13 cellular contexts compared by ENCODE assay signal in the genomic region with DNA sequence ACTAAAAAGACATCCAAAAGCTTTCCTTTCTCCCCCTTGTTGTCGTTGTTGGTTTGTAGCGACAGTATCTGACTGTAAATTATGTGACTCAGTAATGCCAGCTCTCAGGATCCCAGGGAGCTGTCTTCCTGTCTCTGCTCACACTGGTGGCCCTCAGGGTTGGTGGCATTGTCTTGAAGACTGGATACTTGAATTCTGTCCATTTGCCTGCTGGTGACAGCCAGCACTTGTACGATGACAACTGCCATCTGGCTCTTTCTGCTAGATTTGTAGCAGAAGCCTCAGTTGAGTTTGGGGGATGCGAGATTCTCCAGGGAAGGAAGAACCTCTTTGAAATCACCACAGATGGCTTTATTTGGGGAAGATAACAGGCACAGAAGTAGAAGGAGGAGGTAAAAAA.
"Had no signal": no experiment of that assay in that cellular context is flagged by ENCODE, and none has a peak within 500 bp of the region (broad histone marks: within the 10 kb centered on the region; RNA-seq: fewer than 3 reads in every experiment).

No MANE protein-coding gene starts in this region.

- H3K4me1 Mint-ChIP-seq: activated CD4-positive, alpha-beta T cell treated with anti-CD3 and anti-CD28 coated beads, Interleukin-2, amount 10 ng/mL, durations not matched to agents 24 days and 14 days; immature natural killer cell; stimulated activated naive CD8-positive, alpha-beta T cell treated with anti-CD3 and anti-CD28 coated beads, Interleukin-15, amount 100 ng/mL, for 72 hours had no signal

- H3K27ac ChIP-seq: esophagus muscularis mucosa, right lobe of liver, SK-N-MC, thoracic aorta had no signal

- H3K27me3 ChIP-seq: right lobe of liver had no signal

- ATAC-seq: left cardiac atrium; right lobe of liver; stimulated activated naive CD8-positive, alpha-beta T cell treated with anti-CD3 and anti-CD28 coated beads, Interleukin-15, amount 100 ng/mL, for 72 hours had no signal

- H3K36me3 ChIP-seq: esophagus muscularis mucosa, right lobe of liver, thoracic aorta had no signal

- DNase-seq: activated CD4-positive, alpha-beta T cell treated with anti-CD3 and anti-CD28 coated beads, Interleukin-2, amount 10 ng/mL, durations not matched to agents 24 days and 14 days; activated naive CD4-positive, alpha-beta T cell treated with anti-CD3 and anti-CD28 coated beads for 36 hours; central memory CD4-positive, alpha-beta T cell; dermis blood vessel endothelial cell; immature natural killer cell; left cardiac atrium; right lobe of liver; stimulated activated CD4-positive, alpha-beta T cell treated with anti-CD3 and anti-CD28 coated beads, Interleukin-4, amount 100 ng/mL, for 24 hours; stimulated activated naive CD8-positive, alpha-beta T cell treated with anti-CD3 and anti-CD28 coated beads, Interleukin-15, amount 100 ng/mL, for 72 hours; T-helper 1 cell had no signal

- H3K27me3 Mint-ChIP-seq: activated CD4-positive, alpha-beta T cell treated with anti-CD3 and anti-CD28 coated beads, Interleukin-2, amount 10 ng/mL, durations not matched to agents 24 days and 14 days; stimulated activated naive CD8-positive, alpha-beta T cell treated with anti-CD3 and anti-CD28 coated beads, Interleukin-15, amount 100 ng/mL, for 72 hours had no signal

- H3K27ac Mint-ChIP-seq: activated CD4-positive, alpha-beta T cell treated with anti-CD3 and anti-CD28 coated beads, Interleukin-2, amount 10 ng/mL, durations not matched to agents 24 days and 14 days; activated naive CD4-positive, alpha-beta T cell treated with anti-CD3 and anti-CD28 coated beads for 36 hours; immature natural killer cell; stimulated activated naive CD8-positive, alpha-beta T cell treated with anti-CD3 and anti-CD28 coated beads, Interleukin-15, amount 100 ng/mL, for 72 hours had no signal

- H3K4me3 ChIP-seq: esophagus muscularis mucosa, right lobe of liver, SK-N-MC, thoracic aorta had no signal

- H3K4me1 ChIP-seq: esophagus muscularis mucosa had no signal

- H3K9me3 ChIP-seq: esophagus muscularis mucosa, right lobe of liver, thoracic aorta had no signal

- H3K36me3 Mint-ChIP-seq: immature natural killer cell had no signal

- H3K9me3 Mint-ChIP-seq: activated CD4-positive, alpha-beta T cell treated with anti-CD3 and anti-CD28 coated beads, Interleukin-2, amount 10 ng/mL, durations not matched to agents 24 days and 14 days; activated naive CD4-positive, alpha-beta T cell treated with anti-CD3 and anti-CD28 coated beads for 36 hours; stimulated activated naive CD8-positive, alpha-beta T cell treated with anti-CD3 and anti-CD28 coated beads, Interleukin-15, amount 100 ng/mL, for 72 hours had no signal

- H3K4me3 Mint-ChIP-seq: activated CD4-positive, alpha-beta T cell treated with anti-CD3 and anti-CD28 coated beads, Interleukin-2, amount 10 ng/mL, durations not matched to agents 24 days and 14 days; activated naive CD4-positive, alpha-beta T cell treated with anti-CD3 and anti-CD28 coated beads for 36 hours; immature natural killer cell; stimulated activated naive CD8-positive, alpha-beta T cell treated with anti-CD3 and anti-CD28 coated beads, Interleukin-15, amount 100 ng/mL, for 72 hours had no signal
